28 cellular contexts compared by ENCODE assay signal in genomic region chr5:10215366-10215765, GRCh38.
"Had no signal": no experiment of that assay in that cellular context is flagged by ENCODE, and none has a peak within 500 bp of the region (broad histone marks: within the 10 kb centered on the region; RNA-seq: fewer than 3 reads in every experiment).

No MANE protein-coding gene starts in this region.

- H3K27ac ChIP-seq: neural progenitor cell, ovary, parathyroid adenoma, psoas muscle, right lobe of liver, sigmoid colon, stomach, thoracic aorta, thyroid gland, tibial nerve, upper lobe of left lung, vagina had no signal

- H3K4me1 Mint-ChIP-seq: natural killer cell; nephron; neural progenitor cell; stimulated activated effector memory CD8-positive, alpha-beta T cell treated with anti-CD3 and anti-CD28 coated beads, Interleukin-12 subunit alpha, Interleukin-12 subunit beta, amount 100 ng/mL, for 72 hours; stimulated activated naive B cell treated with anti-CD40 and anti-IgM and Interleukin-4, amounts not matched to agents 10 μg/mL and 1 μg/mL and 100 μg/mL, for 72 hours had no signal

- H3K4me3 ChIP-seq: neural progenitor cell, ovary, psoas muscle, right lobe of liver, sigmoid colon, stomach, thoracic aorta, thyroid gland, tibial nerve, upper lobe of left lung, vagina had no signal

- DNase-seq: natural killer cell; occipital lobe; ovary; posterior cingulate gyrus; psoas muscle; right cardiac atrium; right lobe of liver; sigmoid colon; small intestine; stimulated activated CD4-positive, alpha-beta T cell treated with anti-CD3 and anti-CD28 coated beads, Interleukin-15, amount 100 ng/mL, for 24 hours; stimulated activated CD4-positive, alpha-beta T cell treated with anti-CD3 and anti-CD28 coated beads, Interleukin-2, amount 100 ng/mL, for 24 hours; stimulated activated CD4-positive, alpha-beta T cell treated with anti-CD3 and anti-CD28 coated beads, Interleukin-2, amount 100 ng/mL, for 48 hours; stimulated activated CD4-positive, alpha-beta T cell treated with anti-CD3 and anti-CD28 coated beads, Interleukin-4, amount 100 ng/mL, for 24 hours; stimulated activated naive B cell treated with anti-CD40 and anti-IgM and Interleukin-4, amounts not matched to agents 10 μg/mL and 1 μg/mL and 100 μg/mL, for 72 hours; stimulated activated naive CD4-positive, alpha-beta T cell treated with Interleukin-2 at 50 U/mL for 16 hours; stomach; thyroid gland; trophoblast cell; upper lobe of left lung had no signal

- H3K4me1 ChIP-seq: neural progenitor cell, parathyroid adenoma, psoas muscle, right lobe of liver, sigmoid colon, stomach, tibial nerve, upper lobe of left lung, vagina had no signal

- H3K36me3 ChIP-seq: neural progenitor cell, ovary, right lobe of liver, sigmoid colon, stomach, thoracic aorta, thyroid gland, tibial nerve, upper lobe of left lung, vagina had no signal

- H3K9me3 ChIP-seq: ovary, psoas muscle, right lobe of liver, sigmoid colon, stomach, thoracic aorta, thyroid gland, tibial nerve, upper lobe of left lung, vagina had no signal

- H3K27me3 ChIP-seq: neural progenitor cell, ovary, right lobe of liver, sigmoid colon, stomach, thyroid gland, tibial nerve, upper lobe of left lung, vagina had no signal

- H3K9me3 Mint-ChIP-seq: natural killer cell; nephron; neural progenitor cell; stimulated activated effector memory CD8-positive, alpha-beta T cell treated with anti-CD3 and anti-CD28 coated beads, Interleukin-12 subunit alpha, Interleukin-12 subunit beta, amount 100 ng/mL, for 72 hours; stimulated activated naive B cell treated with anti-CD40 and anti-IgM and Interleukin-4, amounts not matched to agents 10 μg/mL and 1 μg/mL and 100 μg/mL, for 72 hours; stimulated activated naive CD8-positive, alpha-beta T cell treated with anti-CD3 and anti-CD28 coated beads, Interleukin-15, Interleukin-2, amounts not matched to agents 100 ng/mL and 50 ng/mL, for 24 hours had no signal

- H3K36me3 Mint-ChIP-seq: natural killer cell; neural progenitor cell; stimulated activated effector memory CD8-positive, alpha-beta T cell treated with anti-CD3 and anti-CD28 coated beads, Interleukin-12 subunit alpha, Interleukin-12 subunit beta, amount 100 ng/mL, for 72 hours had no signal

- H3K27ac Mint-ChIP-seq: natural killer cell; nephron; neural progenitor cell; progenitor cell of endocrine pancreas; stimulated activated effector memory CD8-positive, alpha-beta T cell treated with anti-CD3 and anti-CD28 coated beads, Interleukin-12 subunit alpha, Interleukin-12 subunit beta, amount 100 ng/mL, for 72 hours; stimulated activated naive B cell treated with anti-CD40 and anti-IgM and Interleukin-4, amounts not matched to agents 10 μg/mL and 1 μg/mL and 100 μg/mL, for 72 hours; stimulated activated naive CD8-positive, alpha-beta T cell treated with anti-CD3 and anti-CD28 coated beads, Interleukin-15, Interleukin-2, amounts not matched to agents 100 ng/mL and 50 ng/mL, for 24 hours had no signal

- H3K4me3 Mint-ChIP-seq: natural killer cell; nephron; neural progenitor cell; stimulated activated effector memory CD8-positive, alpha-beta T cell treated with anti-CD3 and anti-CD28 coated beads, Interleukin-12 subunit alpha, Interleukin-12 subunit beta, amount 100 ng/mL, for 72 hours; stimulated activated naive B cell treated with anti-CD40 and anti-IgM and Interleukin-4, amounts not matched to agents 10 μg/mL and 1 μg/mL and 100 μg/mL, for 72 hours; stimulated activated naive CD8-positive, alpha-beta T cell treated with anti-CD3 and anti-CD28 coated beads, Interleukin-15, Interleukin-2, amounts not matched to agents 100 ng/mL and 50 ng/mL, for 24 hours had no signal

- H3K27me3 Mint-ChIP-seq: progenitor cell of endocrine pancreas; stimulated activated naive B cell treated with anti-CD40 and anti-IgM and Interleukin-4, amounts not matched to agents 10 μg/mL and 1 μg/mL and 100 μg/mL, for 72 hours; stimulated activated naive CD8-positive, alpha-beta T cell treated with anti-CD3 and anti-CD28 coated beads, Interleukin-15, Interleukin-2, amounts not matched to agents 100 ng/mL and 50 ng/mL, for 24 hours had no signal
